Comparison of ENCODE assay signal across 17 cellular contexts in genomic region chr18:33666915-33667314, GRCh38.
A peak's percentile ranks its signal among the peaks of the same experiment; 100 is the strongest.
DNase-seq lines count a peak whose midpoint lies in the region; ATAC-seq, FAIRE-seq and TF ChIP-seq lines count a peak whose summit lies in the region.
"Had no signal": no experiment of that assay in that cellular context is flagged by ENCODE, and none has a peak within 500 bp of the region (broad histone marks: within the 10 kb centered on the region; RNA-seq: fewer than 3 reads in every experiment).

No MANE protein-coding gene starts in this region.

- H2AFZ ChIP-seq in hepatocyte: no peak overlapping the region

- ATAC-seq in HG02870 (IDR thresholded peaks at IDR 0.05; ENCODE audit: unreplicated experiment) (peak; percentile 61), right lobe of liver (no peak), left lobe of liver (no peak)
- ATAC-seq in stimulated activated naive CD8-positive, alpha-beta T cell treated with anti-CD3 and anti-CD28 coated beads, Interleukin-15, Interleukin-2, amounts not matched to agents 100 U/mL and 50 U/mL, for 24 hours: no peak
- ATAC-seq: K562 had no signal

- H3K36me3 ChIP-seq in hepatocyte (replicated peaks; ENCODE audit: insufficient read depth, low read depth): no peaks in the 10 kb centered on the region
- H3K36me3 ChIP-seq in right lobe of liver: no peaks in the 10 kb centered on the region
- H3K36me3 ChIP-seq: HAP-1, SJCRH30 had no signal

- no peaks in the 10 kb centered on the region for H3K4me1 ChIP-seq in hepatocyte (ENCODE audit: insufficient read depth)
- peaks cover 0 to 12% (median 0%) of the 10 kb centered on the region in 4 donors for H3K4me1 ChIP-seq in right lobe of liver
- H3K4me1 ChIP-seq: SJCRH30 had no signal

- DNase-seq in D721Med (ENCODE audit: insufficient read length, low spot score): no peak
- DNase-seq in SK-N-DZ (ENCODE audit: low spot score): peak; percentile 5
- peak; percentile 14 for DNase-seq in hepatocyte (ENCODE audit: low spot score)
- DNase-seq in right lobe of liver: no peak
- DNase-seq in left lobe of liver (ENCODE audit: low spot score): no peak
- no peak for DNase-seq in stimulated activated naive CD8-positive, alpha-beta T cell treated with anti-CD3 and anti-CD28 coated beads, Interleukin-15, Interleukin-2, amounts not matched to agents 100 U/mL and 50 U/mL, for 24 hours
- DNase-seq: DMS153, NCI-H1048, NCI-H1436 treated with DMSO at 0.1 percent for 48 hours, NCI-H2081, NCI-H2227 treated with DMSO at 0.1 percent for 48 hours, SJCRH30, SW 1271 had no signal

- H3K4me2 ChIP-seq in hepatocyte: no peak overlapping the region

- H3K9me2 ChIP-seq in hepatocyte (replicated peaks; ENCODE audit: insufficient read depth): no peaks in the 10 kb centered on the region

- H3K4me3 ChIP-seq in hepatocyte: no peak overlapping the region
- H3K4me3 ChIP-seq in right lobe of liver: no peak overlapping the region
- H3K4me3 ChIP-seq: HAP-1, K562, SJCRH30 had no signal

- no peak for TF ChIP-seq CTCF in D721Med (IDR thresholded peaks at IDR 0.05; ENCODE audit: insufficient read depth, missing control alignments)
- TF ChIP-seq CTCF in hepatocyte (IDR thresholded peaks at IDR 0.05; ENCODE audit: poor library complexity): no peak
- TF ChIP-seq CTCF in right lobe of liver (IDR thresholded peaks at IDR 0.05): no peak

- peak; percentile 89 for FAIRE-seq in D721Med (lab: Jason Lieb, UNC)
- FAIRE-seq: K562 had no signal

- H3K27ac ChIP-seq in hepatocyte: no peak overlapping the region
- H3K27ac ChIP-seq in right lobe of liver: no peak overlapping the region
- H3K27ac ChIP-seq: C4-2B, SJCRH30 had no signal

- no peaks in the 10 kb centered on the region for H3K79me2 ChIP-seq in hepatocyte

- H3K9me3 ChIP-seq in hepatocyte (ENCODE audit: low read depth): no peaks in the 10 kb centered on the region
- H3K9me3 ChIP-seq in right lobe of liver: no peaks in the 10 kb centered on the region
- H3K9me3 ChIP-seq: HAP-1, SJCRH30 had no signal

- intact Hi-C loops in right lobe of liver (cut with DNase I): no loop called here

- 61% methylated on average over 2 of the region's 2 CpGs for WGBS in hepatocyte (ENCODE audit: low lambda C conversion rate, missing lambda C conversion rate)
- 65% methylated on average over 2 of the region's 2 CpGs for WGBS in right lobe of liver (ENCODE audit: insufficient coverage, low coverage, low lambda C conversion rate, missing lambda C conversion rate)

- H3K27me3 ChIP-seq in hepatocyte: no peaks in the 10 kb centered on the region
- H3K27me3 ChIP-seq in right lobe of liver: no peaks in the 10 kb centered on the region
- H3K27me3 ChIP-seq: SJCRH30 had no signal

- H4K20me1 ChIP-seq in hepatocyte (ENCODE audit: insufficient read depth, poor library complexity, severe bottlenecking): no peaks in the 10 kb centered on the region

- no peak for TF ChIP-seq POLR2A in right lobe of liver (IDR thresholded peaks at IDR 0.05)

Comparison
In these comparisons a context has a peak if more than half of its experiments do, and no peak if none do; other contexts are left out.
1. DNase-seq: peak in SK-N-DZ (single experiment) and hepatocyte (single experiment); none in D721Med (single experiment), right lobe of liver (0 of 3), left lobe of liver (single experiment) and stimulated activated naive CD8-positive, alpha-beta T cell treated with anti-CD3 and anti-CD28 coated beads, Interleukin-15, Interleukin-2, amounts not matched to agents 100 U/mL and 50 U/mL, for 24 hours (single experiment).